9 cellular contexts compared by ENCODE assay signal in the genomic region with DNA sequence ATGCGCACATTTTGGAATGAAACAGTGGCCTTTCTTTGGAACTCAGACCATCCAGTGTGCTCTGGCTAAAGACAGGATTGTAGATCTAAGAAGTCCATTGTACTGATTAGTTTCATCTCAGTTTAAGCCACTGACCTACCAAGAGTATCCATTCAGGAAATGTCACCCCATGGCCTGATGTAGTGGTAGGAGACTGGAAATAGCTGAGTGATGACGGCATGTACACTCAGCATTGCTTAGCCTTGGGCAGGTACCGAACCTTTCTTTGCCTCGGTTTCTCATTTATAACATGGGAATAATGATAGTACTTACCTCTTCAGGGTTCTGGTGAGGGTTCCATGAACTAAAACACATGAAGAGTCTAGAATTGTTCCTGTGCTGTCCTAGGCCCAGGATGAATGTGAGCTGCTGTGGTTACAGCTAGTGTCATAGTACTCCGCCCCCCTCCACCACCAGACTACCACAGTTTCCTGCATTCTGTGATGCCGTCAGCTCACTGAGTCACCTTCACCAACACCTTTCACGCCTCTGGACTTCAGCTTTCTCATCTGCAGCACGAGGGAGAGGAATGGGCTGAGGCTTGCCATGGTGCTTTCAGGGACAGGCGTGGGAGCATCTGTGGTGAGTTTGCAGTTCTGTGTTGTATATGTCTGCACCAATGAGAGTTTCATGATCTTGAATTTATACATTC.
DNase-seq lines count a peak whose midpoint lies in the region; ATAC-seq and TF ChIP-seq lines count a peak whose summit lies in the region.
"Had no signal": no experiment of that assay in that cellular context is flagged by ENCODE, and none has a peak within 500 bp of the region (broad histone marks: within the 10 kb centered on the region; RNA-seq: fewer than 3 reads in every experiment).

No MANE protein-coding gene starts in this region.

- H3K36me3 Mint-ChIP-seq in activated naive CD4-positive, alpha-beta T cell treated with anti-CD3 and anti-CD28 coated beads, Interleukin-2, amount 10 ng/mL, durations not matched to agents 7 days and 5 days: no peaks in the 10 kb centered on the region
- H3K36me3 Mint-ChIP-seq: activated naive CD4-positive, alpha-beta T cell treated with anti-CD3 and anti-CD28 coated beads, Interleukin-2, amount 50 U/mL, for 24 hours had no signal

- ATAC-seq in GM21447 (IDR thresholded peaks at IDR 0.05; ENCODE audit: unreplicated experiment): peak; percentile 94

- DNase-seq in AG10803 (ENCODE audit: low read depth) (peak; percentile 59), NCI-H226 (peak; percentile 11), RPMI8226 (no peak), T1000 (lab: John Stamatoyannopoulos, UW) (no peak), KBM-7 (no peak)
- peak; percentile 80 for DNase-seq in activated naive CD4-positive, alpha-beta T cell treated with anti-CD3 and anti-CD28 coated beads, Interleukin-2, amount 10 ng/mL, durations not matched to agents 7 days and 5 days
- peak; percentile 30 to 56 for DNase-seq in stimulated activated CD4-positive, alpha-beta T cell treated with anti-CD3 and anti-CD28 coated beads, Interleukin-1b, Interleukin-23, amount 100 ng/mL, for 4 hours (ENCODE audit: low read depth in 2 of 2)

- no peak overlapping the region for H3K4me3 ChIP-seq in AG10803 (ENCODE audit: low read length)

- peaks cover 13% of the 10 kb centered on the region for H3K9me3 Mint-ChIP-seq in activated naive CD4-positive, alpha-beta T cell treated with anti-CD3 and anti-CD28 coated beads, Interleukin-2, amount 10 ng/mL, durations not matched to agents 7 days and 5 days
- H3K9me3 Mint-ChIP-seq: activated naive CD4-positive, alpha-beta T cell treated with anti-CD3 and anti-CD28 coated beads, Interleukin-2, amount 50 U/mL, for 24 hours had no signal

- no peak overlapping the region for H3K4me3 Mint-ChIP-seq in activated naive CD4-positive, alpha-beta T cell treated with anti-CD3 and anti-CD28 coated beads, Interleukin-2, amount 10 ng/mL, durations not matched to agents 7 days and 5 days
- H3K4me3 Mint-ChIP-seq: activated naive CD4-positive, alpha-beta T cell treated with anti-CD3 and anti-CD28 coated beads, Interleukin-2, amount 50 U/mL, for 24 hours had no signal

- TF ChIP-seq CTCF in AG10803 (conservative IDR thresholded peaks at IDR 0.05; ENCODE audit: low read length): no peak

- CTCF ChIA-PET in activated naive CD4-positive, alpha-beta T cell treated with anti-CD3 and anti-CD28 coated beads, Interleukin-2, amount 10 ng/mL, durations not matched to agents 7 days and 5 days (lab: Charles Lee): interaction anchor here (1.1 kb wide), 1 partner anchor 44 kb away, joined by 3 read pairs; no protein-coding TSS in a partner anchor

- in situ Hi-C loops in KBM-7 (cut with MboI; ENCODE audit: low pct_unique_long_range_greater_than_20kb, low sequenced_read_pairs): no loop called here

- H3K27me3 Mint-ChIP-seq in activated naive CD4-positive, alpha-beta T cell treated with anti-CD3 and anti-CD28 coated beads, Interleukin-2, amount 10 ng/mL, durations not matched to agents 7 days and 5 days: no peaks in the 10 kb centered on the region
- H3K27me3 Mint-ChIP-seq: activated naive CD4-positive, alpha-beta T cell treated with anti-CD3 and anti-CD28 coated beads, Interleukin-2, amount 50 U/mL, for 24 hours had no signal

- H3K27ac Mint-ChIP-seq in activated naive CD4-positive, alpha-beta T cell treated with anti-CD3 and anti-CD28 coated beads, Interleukin-2, amount 10 ng/mL, durations not matched to agents 7 days and 5 days: peak overlapping the region; percentile 64
- H3K27ac Mint-ChIP-seq: activated naive CD4-positive, alpha-beta T cell treated with anti-CD3 and anti-CD28 coated beads, Interleukin-2, amount 50 U/mL, for 24 hours had no signal

- H3K4me1 Mint-ChIP-seq in activated naive CD4-positive, alpha-beta T cell treated with anti-CD3 and anti-CD28 coated beads, Interleukin-2, amount 10 ng/mL, durations not matched to agents 7 days and 5 days: peaks cover 18% of the 10 kb centered on the region

Comparison
In these comparisons a context has a peak if more than half of its experiments do, and no peak if none do; other contexts are left out.
1. DNase-seq: peak in AG10803 (single experiment), NCI-H226 (single experiment), activated naive CD4-positive, alpha-beta T cell treated with anti-CD3 and anti-CD28 coated beads, Interleukin-2, amount 10 ng/mL, durations not matched to agents 7 days and 5 days (single experiment) and stimulated activated CD4-positive, alpha-beta T cell treated with anti-CD3 and anti-CD28 coated beads, Interleukin-1b, Interleukin-23, amount 100 ng/mL, for 4 hours (2 of 2); none in RPMI8226 (single experiment), T1000 (single experiment) and KBM-7 (single experiment).